ENCODE assay signal across 15 cellular contexts in the genomic region with DNA sequence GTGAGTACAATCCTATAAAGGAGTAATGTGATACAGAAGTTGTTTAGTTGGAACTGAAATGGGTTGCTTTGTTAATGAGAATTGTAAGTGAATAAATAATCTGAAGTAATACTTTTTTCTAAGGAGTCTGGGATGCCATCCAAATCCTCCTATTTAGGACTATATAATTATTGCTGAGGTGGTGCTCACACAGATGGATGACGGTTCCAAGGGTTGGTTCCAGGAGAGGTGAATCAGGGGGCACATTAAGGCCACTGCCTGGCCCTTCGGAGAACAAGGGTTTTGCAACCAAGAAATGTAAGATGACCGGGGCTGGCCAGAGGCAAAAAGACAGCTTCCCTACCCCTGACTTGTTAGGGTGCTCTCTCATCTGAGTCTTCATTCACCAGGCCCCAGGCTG.
DNase-seq lines count a peak whose midpoint lies in the region; ATAC-seq and TF ChIP-seq lines count a peak whose summit lies in the region.
"Had no signal": no experiment of that assay in that cellular context is flagged by ENCODE, and none has a peak within 500 bp of the region (broad histone marks: within the 10 kb centered on the region; RNA-seq: fewer than 3 reads in every experiment).

No MANE protein-coding gene starts in this region.

- H3K4me1 Mint-ChIP-seq in activated naive CD4-positive, alpha-beta T cell treated with anti-CD3 and anti-CD28 coated beads, Interleukin-2, amount 10 ng/mL, durations not matched to agents 7 days and 5 days, result no peaks in the 10 kb centered on the region
- no peaks in the 10 kb centered on the region for H3K4me1 Mint-ChIP-seq in stimulated activated naive CD8-positive, alpha-beta T cell treated with anti-CD3 and anti-CD28 coated beads, Interleukin-15, amount 100 ng/mL, for 72 hours

- no peak overlapping the region for H3K27ac Mint-ChIP-seq in activated naive CD4-positive, alpha-beta T cell treated with anti-CD3 and anti-CD28 coated beads, Interleukin-2, amount 10 ng/mL, durations not matched to agents 7 days and 5 days
- H3K27ac Mint-ChIP-seq in stimulated activated naive CD8-positive, alpha-beta T cell treated with anti-CD3 and anti-CD28 coated beads, Interleukin-15, amount 100 ng/mL, for 72 hours, result no peak overlapping the region
- H3K27ac Mint-ChIP-seq: natural killer cell treated with Interleukin-12 subunit alpha and Interleukin-12 subunit beta and Interleukin-15 and Interleukin-18, amount 100 ng/mL, for 72 hours; stimulated activated naive CD8-positive, alpha-beta T cell treated with anti-CD3 and anti-CD28 coated beads, Interleukin-15, Interleukin-2, amounts not matched to agents 100 ng/mL and 50 ng/mL, for 24 hours had no signal

- no peaks in the 10 kb centered on the region for H3K36me3 Mint-ChIP-seq in activated naive CD4-positive, alpha-beta T cell treated with anti-CD3 and anti-CD28 coated beads, Interleukin-2, amount 10 ng/mL, durations not matched to agents 7 days and 5 days
- H3K36me3 Mint-ChIP-seq: natural killer cell treated with Interleukin-12 subunit alpha and Interleukin-12 subunit beta and Interleukin-15 and Interleukin-18, amount 100 ng/mL, for 72 hours had no signal

- CTCF ChIA-PET in activated naive CD4-positive, alpha-beta T cell treated with anti-CD3 and anti-CD28 coated beads, Interleukin-2, amount 10 ng/mL, durations not matched to agents 7 days and 5 days (lab: Charles Lee), result no interaction called here

- ATAC-seq in GM19328 (IDR thresholded peaks at IDR 0.05; ENCODE audit: unreplicated experiment) (no peak), foreskin keratinocyte (no peak)
- ATAC-seq in stimulated activated naive CD8-positive, alpha-beta T cell treated with anti-CD3 and anti-CD28 coated beads, Interleukin-15, amount 100 ng/mL, for 72 hours, result no peak
- ATAC-seq: natural killer cell treated with Interleukin-12 subunit alpha and Interleukin-12 subunit beta and Interleukin-15 and Interleukin-18, amount 100 ng/mL, for 72 hours had no signal

- H3K27me3 Mint-ChIP-seq in activated naive CD4-positive, alpha-beta T cell treated with anti-CD3 and anti-CD28 coated beads, Interleukin-2, amount 10 ng/mL, durations not matched to agents 7 days and 5 days, result no peaks in the 10 kb centered on the region
- H3K27me3 Mint-ChIP-seq in stimulated activated naive CD8-positive, alpha-beta T cell treated with anti-CD3 and anti-CD28 coated beads, Interleukin-15, amount 100 ng/mL, for 72 hours, result peaks cover 12% of the 10 kb centered on the region

- no peaks in the 10 kb centered on the region for H3K27me3 ChIP-seq in foreskin keratinocyte

- H3K9me3 Mint-ChIP-seq in activated naive CD4-positive, alpha-beta T cell treated with anti-CD3 and anti-CD28 coated beads, Interleukin-2, amount 10 ng/mL, durations not matched to agents 7 days and 5 days, result no peaks in the 10 kb centered on the region
- no peaks in the 10 kb centered on the region for H3K9me3 Mint-ChIP-seq in stimulated activated naive CD8-positive, alpha-beta T cell treated with anti-CD3 and anti-CD28 coated beads, Interleukin-15, amount 100 ng/mL, for 72 hours
- H3K9me3 Mint-ChIP-seq: natural killer cell treated with Interleukin-12 subunit alpha and Interleukin-12 subunit beta and Interleukin-15 and Interleukin-18, amount 100 ng/mL, for 72 hours; stimulated activated naive CD8-positive, alpha-beta T cell treated with anti-CD3 and anti-CD28 coated beads, Interleukin-15, Interleukin-2, amounts not matched to agents 100 ng/mL and 50 ng/mL, for 24 hours had no signal

- H3K4me3 Mint-ChIP-seq in activated naive CD4-positive, alpha-beta T cell treated with anti-CD3 and anti-CD28 coated beads, Interleukin-2, amount 10 ng/mL, durations not matched to agents 7 days and 5 days, result no peak overlapping the region
- no peak overlapping the region for H3K4me3 Mint-ChIP-seq in stimulated activated naive CD8-positive, alpha-beta T cell treated with anti-CD3 and anti-CD28 coated beads, Interleukin-15, amount 100 ng/mL, for 72 hours
- H3K4me3 Mint-ChIP-seq: natural killer cell treated with Interleukin-12 subunit alpha and Interleukin-12 subunit beta and Interleukin-15 and Interleukin-18, amount 100 ng/mL, for 72 hours; stimulated activated naive CD8-positive, alpha-beta T cell treated with anti-CD3 and anti-CD28 coated beads, Interleukin-15, Interleukin-2, amounts not matched to agents 100 ng/mL and 50 ng/mL, for 24 hours had no signal

- peak; percentile 96 for DNase-seq in GM04504 (ENCODE audit: low read depth)
- peak; percentile 47 for DNase-seq in NCI-H226
- peak; percentile 95 for DNase-seq in fibroblast of peridontal ligament (ENCODE audit: extremely low read depth)
- peak; percentile 91 for DNase-seq in stromal cell of bone marrow (ENCODE audit: low read depth)
- DNase-seq in foreskin keratinocyte, result no peak
- DNase-seq in activated naive CD4-positive, alpha-beta T cell treated with anti-CD3 and anti-CD28 coated beads, Interleukin-2, amount 10 ng/mL, durations not matched to agents 7 days and 5 days, result no peak
- no peak for DNase-seq in stimulated activated naive CD8-positive, alpha-beta T cell treated with anti-CD3 and anti-CD28 coated beads, Interleukin-15, amount 100 ng/mL, for 72 hours
- DNase-seq: activated T-cell treated with anti-CD3 and anti-CD28 coated beads for 4 hours; erythroblast; NCI-H1930; SHP77; stimulated activated CD4-positive, alpha-beta T cell treated with anti-CD3 and anti-CD28 coated beads, Interleukin-2, amount 100 ng/mL, for 24 hours had no signal

- H3K4me1 ChIP-seq in foreskin keratinocyte, result no peaks in the 10 kb centered on the region

- TF ChIP-seq CTCF in foreskin keratinocyte (conservative IDR thresholded peaks at IDR 0.05), result no peak

- H3K27ac ChIP-seq in foreskin keratinocyte, result no peak overlapping the region

Comparison
In these comparisons a context has a peak if more than half of its experiments do, and no peak if none do; other contexts are left out.
1. DNase-seq: peak in GM04504 (single experiment), NCI-H226 (single experiment), fibroblast of peridontal ligament (single experiment) and stromal cell of bone marrow (single experiment); none in foreskin keratinocyte (0 of 2), activated naive CD4-positive, alpha-beta T cell treated with anti-CD3 and anti-CD28 coated beads, Interleukin-2, amount 10 ng/mL, durations not matched to agents 7 days and 5 days (single experiment) and stimulated activated naive CD8-positive, alpha-beta T cell treated with anti-CD3 and anti-CD28 coated beads, Interleukin-15, amount 100 ng/mL, for 72 hours (0 of 2).